20 cellular contexts compared by ENCODE assay signal in genomic region chr11:74697722-74698121, GRCh38. TPM values are rescaled to one million over a fixed set of nuclear protein-coding genes. Genes with fewer than 3 reads are reported as not detected.
A peak's percentile ranks its signal among the peaks of the same experiment; 100 is the strongest.
DNase-seq lines count a peak whose midpoint lies in the region; ATAC-seq, FAIRE-seq and TF ChIP-seq lines count a peak whose summit lies in the region.
"Had no signal": no experiment of that assay in that cellular context is flagged by ENCODE, and none has a peak within 500 bp of the region (broad histone marks: within the 10 kb centered on the region; RNA-seq: fewer than 3 reads in every experiment).

No MANE protein-coding gene starts in this region.

- no peak for TF ChIP-seq POLR2A in esophagus muscularis mucosa (IDR thresholded peaks at IDR 0.05; ENCODE audit: low read depth)
- no peak for TF ChIP-seq POLR2A in upper lobe of left lung (IDR thresholded peaks at IDR 0.05)

- DNase-seq in NCI-H510A treated with DMSO at 0.1 percent for 48 hours (lab: John Stamatoyannopoulos, UW) (peak; percentile 36), NCI-H510A (lab: John Stamatoyannopoulos, UW) (no peak), esophagus muscularis mucosa (ENCODE audit: extremely low spot score) (no peak), pancreas (no peak), upper lobe of left lung (no peak), COLO829 (ENCODE audit: low spot score) (no peak), NCI-H2227 treated with DMSO at 0.1 percent for 48 hours (lab: John Stamatoyannopoulos, UW) (no peak)
- DNase-seq in activated T-cell treated with anti-CD3 and anti-CD28 coated beads, Interleukin-2, amount 50 U/mL, for 48 hours = no peak
- DNase-seq: 8988T; CD8-positive, alpha-beta T cell; head of caudate nucleus; Karpas-422; left colon; NCI-H1436 treated with DMSO at 0.1 percent for 48 hours; NCI-H446 treated with DMSO at 0.1 percent for 48 hours; PC-3; substantia nigra had no signal

- H3K36me3 ChIP-seq in esophagus muscularis mucosa (no peaks in the 10 kb centered on the region), pancreas (no peaks in the 10 kb centered on the region), upper lobe of left lung (no peaks in the 10 kb centered on the region)
- H3K36me3 ChIP-seq: neutrophil had no signal

- H3K4me3 ChIP-seq in esophagus muscularis mucosa (no peak overlapping the region), pancreas (no peak overlapping the region), upper lobe of left lung (peak overlapping the region in 1 of 4 donors; percentile 30)

- intact Hi-C loops in esophagus muscularis mucosa (cut with DNase I) (loop anchor here (5.0 kb wide), 1 partner anchor 60 kb away; no protein-coding TSS in a partner anchor), pancreas (cut with DNase I) (no loop called here)

- no peak for FAIRE-seq in pancreas (lab: Jason Lieb, UNC)

- H3K27ac ChIP-seq in esophagus muscularis mucosa (replicated peaks in 1 of 4) (peak overlapping the region; percentile 84 to 92 (median 88)), pancreas (peak overlapping the region in 3 of 4 donors; percentile 61 to 94 (median 87)), upper lobe of left lung (peak overlapping the region; percentile 79 to 92 (median 81))
- H3K27ac ChIP-seq: epithelial cell of prostate, HL-60, neutrophil had no signal

- TF ChIP-seq CTCF in esophagus muscularis mucosa (IDR thresholded peaks at IDR 0.05) (no peak), pancreas (IDR thresholded peaks at IDR 0.05) (no peak), upper lobe of left lung (IDR thresholded peaks at IDR 0.05) (no peak)

- WGBS in esophagus muscularis mucosa = 79% methylated on average over 4 of the region's 4 CpGs
- WGBS in pancreas, 2 donors = 43 to 51% methylated on average over 4 of the region's 4 CpGs
- WGBS in upper lobe of left lung, 2 donors = 53 to 61% methylated on average over 4 of the region's 4 CpGs

- H3K9me3 ChIP-seq in esophagus muscularis mucosa (no peaks in the 10 kb centered on the region), pancreas (no peaks in the 10 kb centered on the region), upper lobe of left lung (no peaks in the 10 kb centered on the region)
- H3K9me3 ChIP-seq: neutrophil had no signal

- TF ChIP-seq EP300 in esophagus muscularis mucosa (IDR thresholded peaks at IDR 0.05) = no peak
- TF ChIP-seq EP300 in upper lobe of left lung (IDR thresholded peaks at IDR 0.05) = no peak

- no peaks in the 10 kb centered on the region for H3K27me3 ChIP-seq in esophagus muscularis mucosa
- H3K27me3 ChIP-seq in pancreas = no peaks in the 10 kb centered on the region
- no peaks in the 10 kb centered on the region for H3K27me3 ChIP-seq in upper lobe of left lung

- ATAC-seq in pancreas (peak; percentile 27 to 47 (median 40)), upper lobe of left lung (ENCODE audit: low FRiP score in 2 of 2) (no peak)
- ATAC-seq: CD8-positive, alpha-beta T cell; left colon; PC-3 had no signal

- peaks cover 17 to 60% (median 55%) of the 10 kb centered on the region in 4 donors for H3K4me1 ChIP-seq in esophagus muscularis mucosa
- H3K4me1 ChIP-seq in pancreas = peaks cover 7 to 20% (median 17%) of the 10 kb centered on the region in 3 donors
- H3K4me1 ChIP-seq in upper lobe of left lung = peaks cover 13 to 23% (median 14%) of the 10 kb centered on the region in 4 donors

RNA-seq across cellular contexts. Expression of gene CHRDL2, which starts 33.5 kb away (rescaled TPM):
- total RNA-seq in esophagus muscularis mucosa = under 1 TPM in 2 of 4 donors, not detected in 2; 0.40 to 0.50 TPM
- 1 to 10 TPM in 2 of 6 donors, under 1 TPM in 3, not detected in 1; 0.72 to 6.9 (median 0.82) TPM for total RNA-seq in pancreas
- 1 to 10 TPM; 2.0 to 3.8 TPM for polyA plus RNA-seq in pancreas
- total RNA-seq in upper lobe of left lung = 1 to 10 TPM in 3 of 6 donors, not detected in 3; 1.3 to 3.1 (median 1.5) TPM
- total RNA-seq: CD8-positive, alpha-beta T cell; PC-3 had no signal

RNA-seq across cellular contexts. Expression of gene RNF169, which starts 50.9 kb away (rescaled TPM):
- total RNA-seq in esophagus muscularis mucosa = 10 to 100 TPM; 16.2 to 26.6 (median 20.6) TPM
- 10 to 100 TPM in 1 of 6 donors, 1 to 10 TPM in 5; 6.7 to 12.0 (median 7.5) TPM for total RNA-seq in pancreas
- polyA plus RNA-seq in pancreas = 1 to 10 TPM; 2.3 to 3.5 TPM
- 10 to 100 TPM; 13.4 to 34.3 (median 22.8) TPM for total RNA-seq in upper lobe of left lung

Comparison
In these comparisons a context has a peak if more than half of its experiments do, and no peak if none do; other contexts are left out.
1. ATAC-seq: peak in pancreas (4 of 4); none in upper lobe of left lung (0 of 2).
2. Peak in every context shown above with its lines, with median percentiles within 50 percentile points of each other: H3K27ac ChIP-seq.